In genomic region chr2:42854207-42854818, GRCh38 we compare ENCODE assay signal across 12 cellular contexts.
DNase-seq lines count a peak whose midpoint lies in the region; ATAC-seq, FAIRE-seq and TF ChIP-seq lines count a peak whose summit lies in the region.
"Had no signal": no experiment of that assay in that cellular context is flagged by ENCODE, and none has a peak within 500 bp of the region (broad histone marks: within the 10 kb centered on the region; RNA-seq: fewer than 3 reads in every experiment).

No MANE protein-coding gene starts in this region.

- H3K36me3 ChIP-seq in adipocyte (ENCODE audit: control insufficient read depth, insufficient read depth, low read length, severe bottlenecking) (no peaks in the 10 kb centered on the region), upper lobe of right lung (no peaks in the 10 kb centered on the region)

- peak overlapping the region; percentile 94 for H3K27ac Mint-ChIP-seq in neural crest cell (ENCODE audit: unreplicated experiment)
- no peak overlapping the region for H3K27ac Mint-ChIP-seq in activated naive CD8-positive, alpha-beta T cell treated with anti-CD3 and anti-CD28 coated beads for 36 hours
- H3K27ac Mint-ChIP-seq: activated CD4-positive, alpha-beta memory T cell treated with anti-CD3 and anti-CD28 coated beads for 36 hours; stimulated activated effector memory CD8-positive, alpha-beta T cell treated with anti-CD3 and anti-CD28 coated beads, Interleukin-12 subunit alpha, Interleukin-12 subunit beta, amount 100 ng/mL, for 72 hours had no signal

- H3K9me3 ChIP-seq in adipocyte (ENCODE audit: control insufficient read depth, low read length) (no peaks in the 10 kb centered on the region), upper lobe of right lung (no peaks in the 10 kb centered on the region)

- no peaks in the 10 kb centered on the region for H3K27me3 ChIP-seq in adipocyte (replicated peaks; ENCODE audit: control insufficient read depth, insufficient read depth, low read length)
- H3K27me3 ChIP-seq in upper lobe of right lung, result no peaks in the 10 kb centered on the region

- intact Hi-C loops in upper lobe of right lung (cut with DNase I), result no loop called here

- H3K4me3 ChIP-seq in adipocyte (ENCODE audit: low read length) (no peak overlapping the region), foreskin fibroblast (ENCODE audit: low read depth in 1 of 2, low read length in 2 of 2) (no peak overlapping the region), upper lobe of right lung (no peak overlapping the region)

- peaks cover 30% of the 10 kb centered on the region for H3K4me1 Mint-ChIP-seq in neural crest cell
- H3K4me1 Mint-ChIP-seq in activated naive CD8-positive, alpha-beta T cell treated with anti-CD3 and anti-CD28 coated beads for 36 hours, result peaks cover 2% of the 10 kb centered on the region
- H3K4me1 Mint-ChIP-seq: stimulated activated effector memory CD8-positive, alpha-beta T cell treated with anti-CD3 and anti-CD28 coated beads, Interleukin-12 subunit alpha, Interleukin-12 subunit beta, amount 100 ng/mL, for 72 hours had no signal

- peaks cover 3% of the 10 kb centered on the region for H3K9me3 Mint-ChIP-seq in neural crest cell
- no peaks in the 10 kb centered on the region for H3K9me3 Mint-ChIP-seq in activated naive CD8-positive, alpha-beta T cell treated with anti-CD3 and anti-CD28 coated beads for 36 hours
- H3K9me3 Mint-ChIP-seq: stimulated activated effector memory CD8-positive, alpha-beta T cell treated with anti-CD3 and anti-CD28 coated beads, Interleukin-12 subunit alpha, Interleukin-12 subunit beta, amount 100 ng/mL, for 72 hours had no signal

- H3K27ac ChIP-seq in upper lobe of right lung, result peak overlapping the region; percentile 58

- no peak for FAIRE-seq in GM19239 (lab: Jason Lieb, UNC)

- ATAC-seq in upper lobe of right lung (peak; percentile 13), GM19463 (IDR thresholded peaks at IDR 0.05; ENCODE audit: unreplicated experiment) (no peak)
- ATAC-seq: stimulated activated effector memory CD8-positive, alpha-beta T cell treated with anti-CD3 and anti-CD28 coated beads, Interleukin-12 subunit alpha, Interleukin-12 subunit beta, amount 100 ng/mL, for 72 hours had no signal

- H3K36me3 Mint-ChIP-seq in neural crest cell (ENCODE audit: low read depth), result no peaks in the 10 kb centered on the region
- no peaks in the 10 kb centered on the region for H3K36me3 Mint-ChIP-seq in activated naive CD8-positive, alpha-beta T cell treated with anti-CD3 and anti-CD28 coated beads for 36 hours
- H3K36me3 Mint-ChIP-seq: activated CD4-positive, alpha-beta memory T cell treated with anti-CD3 and anti-CD28 coated beads for 36 hours; stimulated activated effector memory CD8-positive, alpha-beta T cell treated with anti-CD3 and anti-CD28 coated beads, Interleukin-12 subunit alpha, Interleukin-12 subunit beta, amount 100 ng/mL, for 72 hours had no signal

- H3K27me3 Mint-ChIP-seq in neural crest cell (ENCODE audit: low read depth), result no peaks in the 10 kb centered on the region
- H3K27me3 Mint-ChIP-seq in activated naive CD8-positive, alpha-beta T cell treated with anti-CD3 and anti-CD28 coated beads for 36 hours, result no peaks in the 10 kb centered on the region
- H3K27me3 Mint-ChIP-seq: activated CD4-positive, alpha-beta memory T cell treated with anti-CD3 and anti-CD28 coated beads for 36 hours had no signal

- no peak for TF ChIP-seq CTCF in foreskin fibroblast (IDR thresholded peaks at IDR 0.05; ENCODE audit: low read depth, low read length)
- no peak for TF ChIP-seq CTCF in neural crest cell (conservative IDR thresholded peaks at IDR 0.05)
- TF ChIP-seq CTCF in upper lobe of right lung (IDR thresholded peaks at IDR 0.05), result no peak

- peak overlapping the region; percentile 73 for H3K9ac ChIP-seq in adipocyte (ENCODE audit: low read length)

- peaks cover 28% of the 10 kb centered on the region for H3K4me1 ChIP-seq in adipocyte (ENCODE audit: control insufficient read depth, insufficient read depth, low read length)
- H3K4me1 ChIP-seq in upper lobe of right lung, result peaks cover 4% of the 10 kb centered on the region

- peak; percentile 27 for DNase-seq in adipocyte (ENCODE audit: low read depth)
- DNase-seq in foreskin fibroblast, result peak; percentile 78 to 89
- no peak for DNase-seq in neural crest cell (ENCODE audit: low read depth, low spot score)
- peak; percentile 63 for DNase-seq in upper lobe of right lung
- DNase-seq in activated naive CD8-positive, alpha-beta T cell treated with anti-CD3 and anti-CD28 coated beads for 36 hours, result no peak
- DNase-seq in GM19239 (ENCODE audit: insufficient read length, low spot score), result no peak
- no peak for DNase-seq in activated CD4-positive, alpha-beta T cell treated with anti-CD3 and anti-CD28 coated beads, Interleukin-2, amount 50 U/mL, for 48 hours
- DNase-seq: activated CD4-positive, alpha-beta memory T cell treated with anti-CD3 and anti-CD28 coated beads for 36 hours; amygdala; hypothalamus had no signal

- no peak overlapping the region for H3K4me3 Mint-ChIP-seq in neural crest cell
- no peak overlapping the region for H3K4me3 Mint-ChIP-seq in activated naive CD8-positive, alpha-beta T cell treated with anti-CD3 and anti-CD28 coated beads for 36 hours
- H3K4me3 Mint-ChIP-seq: activated CD4-positive, alpha-beta memory T cell treated with anti-CD3 and anti-CD28 coated beads for 36 hours; stimulated activated effector memory CD8-positive, alpha-beta T cell treated with anti-CD3 and anti-CD28 coated beads, Interleukin-12 subunit alpha, Interleukin-12 subunit beta, amount 100 ng/mL, for 72 hours had no signal

Comparison
In these comparisons a context has a peak if more than half of its experiments do, and no peak if none do; other contexts are left out.
1. DNase-seq: peak in adipocyte (single experiment), foreskin fibroblast (2 of 2) and upper lobe of right lung (single experiment); none in neural crest cell (single experiment), activated naive CD8-positive, alpha-beta T cell treated with anti-CD3 and anti-CD28 coated beads for 36 hours (single experiment), GM19239 (single experiment) and activated CD4-positive, alpha-beta T cell treated with anti-CD3 and anti-CD28 coated beads, Interleukin-2, amount 50 U/mL, for 48 hours (0 of 2).